ENCODE assay signal across 8 cellular contexts in the genomic region with DNA sequence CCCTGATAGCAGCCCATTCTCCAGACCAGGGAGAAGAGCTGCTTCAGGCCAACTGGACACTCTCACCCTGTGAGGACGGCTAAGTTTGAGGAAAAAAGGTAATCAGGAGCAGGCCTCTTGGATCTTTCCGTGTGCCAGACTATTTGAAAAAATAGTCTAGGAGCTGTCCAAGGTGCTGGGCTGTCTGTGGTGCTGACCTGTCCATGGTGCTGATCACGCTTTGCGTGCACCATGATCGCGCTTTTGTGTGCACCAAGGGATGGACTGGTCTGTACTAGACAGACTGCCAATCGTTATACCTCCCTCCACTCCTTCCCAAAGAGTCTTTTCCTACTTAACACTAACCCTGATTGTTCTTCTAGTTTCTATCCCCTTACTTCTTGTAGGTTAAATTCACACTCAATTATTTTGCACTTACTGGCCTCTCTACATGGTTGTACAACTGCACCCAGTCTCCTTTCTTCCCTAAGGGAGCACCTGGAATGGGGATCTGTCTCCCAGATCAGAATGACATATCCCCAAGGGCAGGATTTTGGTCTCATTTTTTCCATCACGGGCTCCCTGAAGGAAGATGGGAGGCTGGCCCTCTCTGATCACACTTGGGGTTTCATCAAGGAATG.
DNase-seq lines count a peak whose midpoint lies in the region; ATAC-seq, FAIRE-seq and TF ChIP-seq lines count a peak whose summit lies in the region.

No MANE protein-coding gene starts in this region.

- DNase-seq in activated CD8-positive, alpha-beta memory T cell treated with anti-CD3 and anti-CD28 coated beads, Interleukin-2, amount 50 U/mL, for 48 hours, result peak; percentile 69
- no peak for DNase-seq in activated CD8-positive, alpha-beta memory T cell treated with anti-CD3 and anti-CD28 coated beads for 24 hours
- DNase-seq in T-helper 17 cell (no peak), foreskin fibroblast (peak; percentile 33 to 78), smooth muscle cell of the brain vasculature (ENCODE audit: low read depth, low spot score) (peak; percentile 29), NCI-H748 treated with DMSO at 0.1 percent for 48 hours (lab: John Stamatoyannopoulos, UW) (no peak), GM12891 (ENCODE audit: insufficient read length, low spot score) (no peak)
- no peak for DNase-seq in activated effector memory CD4-positive, alpha-beta T cell treated with Interleukin-2 at 50 U/mL for 16 hours

- no peak overlapping the region for H3K27ac Mint-ChIP-seq in T-helper 17 cell

- ATAC-seq in T-helper 17 cell, result peak; percentile 41

- H3K4me3 ChIP-seq in foreskin fibroblast (ENCODE audit: low read depth in 1 of 2, low read length in 2 of 2), result no peak overlapping the region

- no peaks in the 10 kb centered on the region for H3K36me3 Mint-ChIP-seq in T-helper 17 cell (ENCODE audit: low read depth)

- H3K27me3 Mint-ChIP-seq in T-helper 17 cell, result no peaks in the 10 kb centered on the region

- H3K9me3 ChIP-seq in T-helper 17 cell (ENCODE audit: control insufficient read depth, low read length, poor library complexity, severe bottlenecking), result no peaks in the 10 kb centered on the region

- H3K4me1 Mint-ChIP-seq in T-helper 17 cell, result no peaks in the 10 kb centered on the region

- no peak for TF ChIP-seq POLR2A in GM12891 (IDR thresholded peaks at IDR 0.05; ENCODE audit: low read depth, low read length)

- no peak for FAIRE-seq in GM12891 (lab: Jason Lieb, UNC)

- H3K4me3 Mint-ChIP-seq in T-helper 17 cell, result no peak overlapping the region

- no peak for TF ChIP-seq CTCF in foreskin fibroblast (IDR thresholded peaks at IDR 0.05; ENCODE audit: low read depth, low read length)

TF ChIP-seq in GM12891, 5 proteins besides CTCF, POLR2A, EP300 and RAD21:
- TF ChIP-seq TAF1 (IDR thresholded peaks at IDR 0.05; ENCODE audit: low read depth, low read length), result no peak
- TF ChIP-seq PAX5 (IDR thresholded peaks at IDR 0.05; ENCODE audit: insufficient read depth, low read length, severe bottlenecking), result no peak
- TF ChIP-seq POU2F2 (IDR thresholded peaks at IDR 0.05; ENCODE audit: low read depth, low read length), result no peak
- no peak for TF ChIP-seq SPI1 (IDR thresholded peaks at IDR 0.05; ENCODE audit: low read depth, low read length)
- TF ChIP-seq POLR2AphosphoS5 (IDR thresholded peaks at IDR 0.05; ENCODE audit: low read depth, low read length), result no peak
TF ChIP-seq in GM12891: peak in this region for 0.

Comparison
In these comparisons a context has a peak if more than half of its experiments do, and no peak if none do; other contexts are left out.
1. DNase-seq: peak in activated CD8-positive, alpha-beta memory T cell treated with anti-CD3 and anti-CD28 coated beads, Interleukin-2, amount 50 U/mL, for 48 hours (single experiment), foreskin fibroblast (2 of 2) and smooth muscle cell of the brain vasculature (single experiment); none in activated CD8-positive, alpha-beta memory T cell treated with anti-CD3 and anti-CD28 coated beads for 24 hours (single experiment), T-helper 17 cell (0 of 3), activated effector memory CD4-positive, alpha-beta T cell treated with Interleukin-2 at 50 U/mL for 16 hours (single experiment), NCI-H748 treated with DMSO at 0.1 percent for 48 hours (single experiment) and GM12891 (single experiment).